ENCODE assay signal across 10 cellular contexts in genomic region chr14:45015133-45015532, GRCh38.
"Had no signal": no experiment of that assay in that cellular context is flagged by ENCODE, and none has a peak within 500 bp of the region (broad histone marks: within the 10 kb centered on the region; RNA-seq: fewer than 3 reads in every experiment).

No MANE protein-coding gene starts in this region.

- H3K9me3 Mint-ChIP-seq: GM23338, H9, HFFc6 had no signal

- ATAC-seq: GM23338, K562 had no signal

- DNase-seq: H9, HCEC 1CT, HFFc6, IMR-90, KG1 had no signal

- H3K4me3 ChIP-seq: GM23338, K562 had no signal

- H3K4me2 ChIP-seq: GM23338 had no signal

- H2AFZ ChIP-seq: GM23338 had no signal

- FAIRE-seq: H1, H54, HTR-8/SVneo, K562 had no signal

- H3K27ac Mint-ChIP-seq: GM23338, H9, HFFc6 had no signal

- H3K4me3 Mint-ChIP-seq: GM23338, H9, HFFc6 had no signal

- H3K4me1 Mint-ChIP-seq: GM23338 had no signal
